In genomic region chr16:66326995-66327513, GRCh38 we compare ENCODE assay signal across 15 cellular contexts. TPM values are rescaled to one million over a fixed set of nuclear protein-coding genes. Genes with fewer than 3 reads are reported as not detected.
DNase-seq lines count a peak whose midpoint lies in the region; ATAC-seq and TF ChIP-seq lines count a peak whose summit lies in the region.
"Had no signal": no experiment of that assay in that cellular context is flagged by ENCODE, and none has a peak within 500 bp of the region (broad histone marks: within the 10 kb centered on the region; RNA-seq: fewer than 3 reads in every experiment).

No MANE protein-coding gene starts in this region.

- no peak overlapping the region for H3K4me3 Mint-ChIP-seq in endothelial cell (ENCODE audit: unreplicated experiment)
- H3K4me3 Mint-ChIP-seq: activated CD4-positive, alpha-beta T cell treated with anti-CD3 and anti-CD28 coated beads, Interleukin-2, amount 10 ng/mL, durations not matched to agents 24 days and 14 days; activated naive CD4-positive, alpha-beta T cell treated with anti-CD3 and anti-CD28 coated beads for 36 hours had no signal

- peaks cover 4% of the 10 kb centered on the region for H3K9me3 Mint-ChIP-seq in endothelial cell (ENCODE audit: unreplicated experiment)
- H3K9me3 Mint-ChIP-seq: activated CD4-positive, alpha-beta T cell treated with anti-CD3 and anti-CD28 coated beads, Interleukin-2, amount 10 ng/mL, durations not matched to agents 24 days and 14 days had no signal

- H3K36me3 Mint-ChIP-seq in endothelial cell (ENCODE audit: low read depth, unreplicated experiment), result peaks cover 6% of the 10 kb centered on the region

- no peak for TF ChIP-seq CTCF in endothelial cell (IDR thresholded peaks at IDR 0.05; ENCODE audit: unreplicated experiment)
- TF ChIP-seq CTCF in testis (IDR thresholded peaks at IDR 0.05), result no peak

- no peak overlapping the region for H3K4me3 ChIP-seq in testis

- DNase-seq in NCI-H1092 treated with DMSO at 0.1 percent for 48 hours (lab: John Stamatoyannopoulos, UW) (peak; percentile 93), NCI-H774 (lab: John Stamatoyannopoulos, UW) (peak; percentile 54), inferior parietal cortex (ENCODE audit: extremely low spot score) (peak; percentile 32), sciatic nerve (ENCODE audit: low spot score) (no peak), endothelial cell (ENCODE audit: low spot score) (no peak), testis (no peak)
- no peak for DNase-seq in central memory CD4-positive, alpha-beta T cell
- DNase-seq: activated CD4-positive, alpha-beta T cell treated with anti-CD3 and anti-CD28 coated beads, Interleukin-2, amount 10 ng/mL, durations not matched to agents 24 days and 14 days; activated naive CD4-positive, alpha-beta T cell treated with anti-CD3 and anti-CD28 coated beads for 36 hours; CD8-positive, alpha-beta memory T cell; effector memory CD4-positive, alpha-beta T cell; NCI-H2227 treated with DMSO at 0.1 percent for 48 hours; stimulated activated CD4-positive, alpha-beta T cell treated with anti-CD3 and anti-CD28 coated beads, Interleukin-4, amount 100 ng/mL, for 1 hour had no signal

- intact Hi-C loops in sciatic nerve (cut with DNase I) (no loop called here), testis (cut with DNase I; ENCODE audit: low total_unique reads) (no loop called here)

- 51 to 64% methylated on average over 13 to 17 of the region's 17 CpGs for WGBS in testis, 2 donors

- ATAC-seq in sciatic nerve (peak; percentile 76), GM19455 (IDR thresholded peaks at IDR 0.05; ENCODE audit: unreplicated experiment) (no peak)

- no peaks in the 10 kb centered on the region for H3K27me3 ChIP-seq in testis

- no peaks in the 10 kb centered on the region for H3K9me3 ChIP-seq in testis

- no peak for TF ChIP-seq POLR2A in testis (IDR thresholded peaks at IDR 0.05)

- H3K4me1 ChIP-seq in testis, result peaks cover 6% of the 10 kb centered on the region

- no peak overlapping the region for H3K27ac ChIP-seq in testis

- no peaks in the 10 kb centered on the region for H3K27me3 Mint-ChIP-seq in endothelial cell (ENCODE audit: unreplicated experiment)
- H3K27me3 Mint-ChIP-seq: activated CD4-positive, alpha-beta T cell treated with anti-CD3 and anti-CD28 coated beads, Interleukin-2, amount 10 ng/mL, durations not matched to agents 24 days and 14 days had no signal

- H3K36me3 ChIP-seq in testis (ENCODE audit: low read depth, missing control alignments), result no peaks in the 10 kb centered on the region

- no peak overlapping the region for H3K27ac Mint-ChIP-seq in endothelial cell (ENCODE audit: unreplicated experiment)
- H3K27ac Mint-ChIP-seq: activated CD4-positive, alpha-beta T cell treated with anti-CD3 and anti-CD28 coated beads, Interleukin-2, amount 10 ng/mL, durations not matched to agents 24 days and 14 days; activated naive CD4-positive, alpha-beta T cell treated with anti-CD3 and anti-CD28 coated beads for 36 hours; CD8-positive, alpha-beta memory T cell had no signal

- H3K4me1 Mint-ChIP-seq in endothelial cell (ENCODE audit: unreplicated experiment), result no peaks in the 10 kb centered on the region
- H3K4me1 Mint-ChIP-seq: activated CD4-positive, alpha-beta T cell treated with anti-CD3 and anti-CD28 coated beads, Interleukin-2, amount 10 ng/mL, durations not matched to agents 24 days and 14 days; CD8-positive, alpha-beta memory T cell had no signal

RNA-seq across cellular contexts. Expression of gene CDH5, which starts 39.4 kb away (rescaled TPM):
- total RNA-seq in sciatic nerve (108 TPM), endothelial cell (ENCODE audit: unreplicated experiment) (1,308 TPM), testis (10 to 100 TPM; 22.1 to 40.6 TPM)
- polyA plus RNA-seq in testis (ENCODE audit: insufficient read depth, low read depth, low replicate concordance), result 23.8 TPM
- total RNA-seq: activated CD4-positive, alpha-beta T cell treated with anti-CD3 and anti-CD28 coated beads, Interleukin-2, amount 10 ng/mL, durations not matched to agents 24 days and 14 days; activated naive CD4-positive, alpha-beta T cell treated with anti-CD3 and anti-CD28 coated beads for 36 hours; CD8-positive, alpha-beta memory T cell had no signal
- polyA plus RNA-seq: CD8-positive, alpha-beta memory T cell; neural cell had no signal

Comparison
In these comparisons a context has a peak if more than half of its experiments do, and no peak if none do; other contexts are left out.
1. DNase-seq: peak in NCI-H1092 treated with DMSO at 0.1 percent for 48 hours (single experiment), NCI-H774 (single experiment) and inferior parietal cortex (single experiment); none in sciatic nerve (single experiment), endothelial cell (single experiment), testis (single experiment) and central memory CD4-positive, alpha-beta T cell (single experiment).
2. RNA of gene CDH5, which starts 39.4 kb away (total RNA-seq): 1,308 TPM in endothelial cell (single experiment); 108 TPM in sciatic nerve (single experiment) and 22.1 to 40.6 TPM in testis; every median in the first group is over 10 times any median in the second.